ENCODE assay signal across 8 cellular contexts in genomic region chr2:127049927-127050802, GRCh38. TPM values are rescaled to one million over a fixed set of nuclear protein-coding genes. Genes with fewer than 3 reads are reported as not detected.
DNase-seq lines count a peak whose midpoint lies in the region; ATAC-seq, FAIRE-seq and TF ChIP-seq lines count a peak whose summit lies in the region.

No MANE protein-coding gene starts in this region.

- H3K27ac ChIP-seq in BLaER1 treated with 17β-estradiol and CSF1 and Interleukin-3, amounts not matched to agents 10 nM and 100 nM = peak overlapping the region in 7 of 11 experiments; percentile 19 to 58 (median 44); a peak in 9 of 22 replicates
- no peak overlapping the region for H3K27ac ChIP-seq in upper lobe of left lung

- DNase-seq in RCC 7860 (ENCODE audit: low spot score) = peak; percentile 14
- peak; percentile 47 for DNase-seq in activated effector memory CD4-positive, alpha-beta T cell treated with Interleukin-2 at 50 U/mL for 16 hours
- peak; percentile 55 for DNase-seq in fibroblast of the aortic adventitia (ENCODE audit: low read depth)
- no peak for DNase-seq in omental fat pad (ENCODE audit: low spot score)
- DNase-seq in upper lobe of left lung = peak; percentile 62 to 93

- TF ChIP-seq EP300 in upper lobe of left lung (IDR thresholded peaks at IDR 0.05) = no peak

- TF ChIP-seq CTCF in fibroblast of the aortic adventitia (IDR thresholded peaks at IDR 0.05; ENCODE audit: insufficient read depth, low read length) = peak; percentile 86
- peak in 2 of 3 donors; percentile 28 to 53 for TF ChIP-seq CTCF in omental fat pad (IDR thresholded peaks at IDR 0.05)
- peak; percentile 92 to 96 (median 94) for TF ChIP-seq CTCF in upper lobe of left lung (IDR thresholded peaks at IDR 0.05)

- WGBS in upper lobe of left lung, 2 donors = 36 to 45% methylated on average over 28 to 29 of the region's 33 CpGs

- ATAC-seq in GM19351 (IDR thresholded peaks at IDR 0.05; ENCODE audit: unreplicated experiment) (peak; percentile 69), HG03558 (IDR thresholded peaks at IDR 0.05; ENCODE audit: extremely low read depth, unreplicated experiment) (peak; percentile 54), omental fat pad (ENCODE audit: low FRiP score) (peak; percentile 38), upper lobe of left lung (ENCODE audit: low FRiP score in 2 of 2) (peak; percentile 61 to 73)

- H3K9me3 ChIP-seq in BLaER1 treated with 17β-estradiol and CSF1 and Interleukin-3, amounts not matched to agents 10 nM and 100 nM (replicated peaks in 1 of 11) = peaks cover 0 to 6% (median 0%) of the 10 kb centered on the region in 11 experiments; a peak in 2 of 22 replicates
- no peaks in the 10 kb centered on the region for H3K9me3 ChIP-seq in upper lobe of left lung

- peaks cover 13 to 62% (median 32%) of the 10 kb centered on the region in 11 experiments for H3K36me3 ChIP-seq in BLaER1 treated with 17β-estradiol and CSF1 and Interleukin-3, amounts not matched to agents 10 nM and 100 nM
- H3K36me3 ChIP-seq in upper lobe of left lung = peaks cover 0 to 10% (median 5%) of the 10 kb centered on the region in 4 donors

- H3K4me1 ChIP-seq in BLaER1 treated with 17β-estradiol and CSF1 and Interleukin-3, amounts not matched to agents 10 nM and 100 nM = peaks cover 26 to 58% (median 56%) of the 10 kb centered on the region in 10 experiments
- H3K4me1 ChIP-seq in upper lobe of left lung = peaks cover 3 to 6% (median 4%) of the 10 kb centered on the region in 4 donors

- H3K4me2 ChIP-seq in BLaER1 treated with 17β-estradiol and CSF1 and Interleukin-3, amounts not matched to agents 10 nM and 100 nM = peak overlapping the region; percentile 74 to 93 (median 84); a peak in 20 of 22 replicates

- H3K9ac ChIP-seq in BLaER1 treated with 17β-estradiol and CSF1 and Interleukin-3, amounts not matched to agents 10 nM and 100 nM = peak overlapping the region in 6 of 11 experiments; percentile 7 to 49 (median 29); a peak in 10 of 22 replicates

- FAIRE-seq in RCC 7860 (lab: Jason Lieb, UNC) = no peak

- peaks cover 0 to 59% (median 49%) of the 10 kb centered on the region in 11 experiments; a peak in 19 of 22 replicates for H4K20me1 ChIP-seq in BLaER1 treated with 17β-estradiol and CSF1 and Interleukin-3, amounts not matched to agents 10 nM and 100 nM

- no peaks in the 10 kb centered on the region for H3K27me3 ChIP-seq in BLaER1 treated with 17β-estradiol and CSF1 and Interleukin-3, amounts not matched to agents 10 nM and 100 nM
- H3K27me3 ChIP-seq in upper lobe of left lung = no peaks in the 10 kb centered on the region

- TF ChIP-seq POLR2A in upper lobe of left lung (IDR thresholded peaks at IDR 0.05) = no peak

- H3K4me3 ChIP-seq in BLaER1 treated with 17β-estradiol and CSF1 and Interleukin-3, amounts not matched to agents 10 nM and 100 nM = no peak overlapping the region
- H3K4me3 ChIP-seq in fibroblast of the aortic adventitia (ENCODE audit: low read depth, low read length) (no peak overlapping the region), upper lobe of left lung (no peak overlapping the region)

RNA-seq across cellular contexts. Expression of gene BIN1, which starts 56.8 kb away (rescaled TPM):
- total RNA-seq in fibroblast of the aortic adventitia (ENCODE audit: low replicate concordance) (45.8 and 68.7 TPM in 2 replicates), omental fat pad (10 to 100 TPM; 64.2 to 78.5 (median 73.2) TPM), upper lobe of left lung (10 to 100 TPM; 32.3 to 57.0 (median 42.9) TPM)

Comparison
In these comparisons a context has a peak if more than half of its experiments do, and no peak if none do; other contexts are left out.
1. H3K27ac ChIP-seq: peak in BLaER1 treated with 17β-estradiol and CSF1 and Interleukin-3, amounts not matched to agents 10 nM and 100 nM (7 of 11); none in upper lobe of left lung (0 of 4).
2. CTCF ChIP-seq: peak in every context shown above with its lines; median percentile 94 in upper lobe of left lung; 86 in fibroblast of the aortic adventitia; 40 in omental fat pad.
3. Peak in every context shown above with its lines, with median percentiles within 50 percentile points of each other: ATAC-seq.